Comparison of ENCODE assay signal across 15 cellular contexts in genomic region chr3:144142151-144142855, GRCh38.
DNase-seq lines count a peak whose midpoint lies in the region; ATAC-seq and TF ChIP-seq lines count a peak whose summit lies in the region.
"Had no signal": no experiment of that assay in that cellular context is flagged by ENCODE, and none has a peak within 500 bp of the region (broad histone marks: within the 10 kb centered on the region; RNA-seq: fewer than 3 reads in every experiment).

No MANE protein-coding gene starts in this region.

- intact Hi-C loops in ovary (cut with DNase I) (no loop called here), aorta (cut with DNase I) (no loop called here)
- intact Hi-C loops in activated CD8-positive, alpha-beta T cell treated with anti-CD3 and anti-CD28 coated beads for 36 hours (cut with micrococcal nuclease): no loop called here

- CTCF ChIA-PET in activated CD8-positive, alpha-beta T cell treated with anti-CD3 and anti-CD28 coated beads for 36 hours (lab: Charles Lee): no interaction called here

- no peak overlapping the region for H3K27ac Mint-ChIP-seq in activated CD8-positive, alpha-beta T cell treated with anti-CD3 and anti-CD28 coated beads for 36 hours

- no peaks in the 10 kb centered on the region for H3K36me3 Mint-ChIP-seq in activated CD8-positive, alpha-beta T cell treated with anti-CD3 and anti-CD28 coated beads for 36 hours (ENCODE audit: low read depth)

- H3K9me3 ChIP-seq in ovary (no peaks in the 10 kb centered on the region), aorta (ENCODE audit: control insufficient read depth, low read length) (no peaks in the 10 kb centered on the region)
- H3K9me3 ChIP-seq: right lobe of liver had no signal

- 7 to 11% (median 8%) methylated on average over 5 of the region's 5 CpGs for WGBS in ovary, 3 donors
- 7 to 9% methylated on average over 5 of the region's 5 CpGs for WGBS in aorta, 2 donors

- peaks cover 10% of the 10 kb centered on the region for H3K27me3 Mint-ChIP-seq in activated CD8-positive, alpha-beta T cell treated with anti-CD3 and anti-CD28 coated beads for 36 hours

- TF ChIP-seq CTCF in fibroblast of mammary gland (conservative IDR thresholded peaks at IDR 0.05; ENCODE audit: control insufficient read depth, insufficient read depth, low read depth, low read length) (no peak), ovary (IDR thresholded peaks at IDR 0.05) (no peak)
- TF ChIP-seq CTCF in activated CD8-positive, alpha-beta T cell treated with anti-CD3 and anti-CD28 coated beads for 36 hours (IDR thresholded peaks at IDR 0.05): no peak

- H3K27me3 ChIP-seq in ovary (no peaks in the 10 kb centered on the region), aorta (ENCODE audit: control insufficient read depth in 1 of 2, insufficient read depth in 2 of 2, low read length in 1 of 2) (no peaks in the 10 kb centered on the region)
- H3K27me3 ChIP-seq: right lobe of liver had no signal

- DNase-seq in AG08395 (ENCODE audit: low spot score) (peak; percentile 53), LHCN-M2 (ENCODE audit: low read depth) (peak; percentile 82), fibroblast of mammary gland (ENCODE audit: low read depth) (peak; percentile 50), ovary (peak in 4 of 5 donors; percentile 16 to 48 (median 28)), SK-N-DZ (ENCODE audit: low spot score) (no peak), aorta (no peak)
- DNase-seq in activated CD8-positive, alpha-beta memory T cell treated with anti-CD3 and anti-CD28 coated beads, Interleukin-2, amount 50 U/mL, for 4 hours: no peak
- DNase-seq in activated CD8-positive, alpha-beta T cell treated with anti-CD3 and anti-CD28 coated beads for 36 hours: no peak
- DNase-seq: activated CD4-positive, alpha-beta T cell treated with anti-CD3 and anti-CD28 coated beads for 4 hours; activated naive CD4-positive, alpha-beta T cell; GF-D8; kidney; MV-4-11; NCI-H524; right lobe of liver had no signal

- H3K4me1 ChIP-seq in ovary (ENCODE audit: insufficient read depth) (no peaks in the 10 kb centered on the region), aorta (ENCODE audit: control insufficient read depth in 1 of 2, insufficient read depth in 2 of 2, low read length in 2 of 2) (peaks cover 2 to 3% of the 10 kb centered on the region in 2 donors)
- H3K4me1 ChIP-seq: right lobe of liver had no signal

- peaks cover 8% of the 10 kb centered on the region for H3K9me3 Mint-ChIP-seq in activated CD8-positive, alpha-beta T cell treated with anti-CD3 and anti-CD28 coated beads for 36 hours

- no peak for TF ChIP-seq POLR2A in ovary (IDR thresholded peaks at IDR 0.05)

- H3K36me3 ChIP-seq in ovary (no peaks in the 10 kb centered on the region), aorta (ENCODE audit: control insufficient read depth in 1 of 2, insufficient read depth in 2 of 2, low read length in 1 of 2) (no peaks in the 10 kb centered on the region)
- H3K36me3 ChIP-seq: right lobe of liver had no signal

- TF ChIP-seq EP300 in ovary (IDR thresholded peaks at IDR 0.05): no peak

- POLR2A ChIA-PET in activated CD8-positive, alpha-beta T cell treated with anti-CD3 and anti-CD28 coated beads for 36 hours (lab: Charles Lee): no interaction called here

- H3K4me3 ChIP-seq in fibroblast of mammary gland (ENCODE audit: control insufficient read depth, low read depth, low read length) (no peak overlapping the region), ovary (no peak overlapping the region), aorta (ENCODE audit: low read length in 2 of 2) (no peak overlapping the region)
- H3K4me3 ChIP-seq: right lobe of liver had no signal

- no peak overlapping the region for H3K27ac ChIP-seq in ovary
- no peak overlapping the region for H3K27ac ChIP-seq in aorta (ENCODE audit: low read depth in 1 of 2, low read length in 2 of 2)
- H3K27ac ChIP-seq: right lobe of liver had no signal

- no peak overlapping the region for H3K4me3 Mint-ChIP-seq in activated CD8-positive, alpha-beta T cell treated with anti-CD3 and anti-CD28 coated beads for 36 hours

- no peak for ATAC-seq in aorta (ENCODE audit: low FRiP score)
- ATAC-seq in activated CD8-positive, alpha-beta T cell treated with anti-CD3 and anti-CD28 coated beads for 36 hours: no peak
- ATAC-seq: right lobe of liver had no signal

- H3K4me1 Mint-ChIP-seq in activated CD8-positive, alpha-beta T cell treated with anti-CD3 and anti-CD28 coated beads for 36 hours (ENCODE audit: low read depth): no peaks in the 10 kb centered on the region

Comparison
In these comparisons a context has a peak if more than half of its experiments do, and no peak if none do; other contexts are left out.
1. DNase-seq: peak in AG08395 (single experiment), LHCN-M2 (single experiment), fibroblast of mammary gland (single experiment) and ovary (4 of 5); none in activated CD8-positive, alpha-beta memory T cell treated with anti-CD3 and anti-CD28 coated beads, Interleukin-2, amount 50 U/mL, for 4 hours (single experiment), SK-N-DZ (single experiment), aorta (0 of 2) and activated CD8-positive, alpha-beta T cell treated with anti-CD3 and anti-CD28 coated beads for 36 hours (single experiment).